ENCODE assay signal across 22 cellular contexts in genomic region chr5:133402781-133403180, GRCh38.
"Had no signal": no experiment of that assay in that cellular context is flagged by ENCODE, and none has a peak within 500 bp of the region (broad histone marks: within the 10 kb centered on the region; RNA-seq: fewer than 3 reads in every experiment).

No MANE protein-coding gene starts in this region.

- H3K36me3 ChIP-seq: spleen, tibial artery, upper lobe of left lung, uterus had no signal

- H3K27me3 Mint-ChIP-seq: stimulated activated memory B cell treated with anti-CD40 and anti-IgM and Interleukin-4, amounts not matched to agents 10 μg/mL and 1 μg/mL and 100 μg/mL, for 72 hours had no signal

- ATAC-seq: psoas muscle; sciatic nerve; stimulated activated memory B cell treated with anti-CD40 and anti-IgM and Interleukin-4, amounts not matched to agents 10 μg/mL and 1 μg/mL and 100 μg/mL, for 72 hours had no signal

- H3K27ac ChIP-seq: dorsolateral prefrontal cortex, parathyroid adenoma, psoas muscle, spleen, tibial artery, upper lobe of left lung, uterus had no signal

- H3K9ac ChIP-seq: parathyroid adenoma had no signal

- H3K4me3 ChIP-seq: dorsolateral prefrontal cortex, psoas muscle, spleen, tibial artery, upper lobe of left lung, uterus had no signal

- H3K9me3 Mint-ChIP-seq: mesothelial cell of epicardium; nephron progenitor cell; stimulated activated memory B cell treated with anti-CD40 and anti-IgM and Interleukin-4, amounts not matched to agents 10 μg/mL and 1 μg/mL and 100 μg/mL, for 72 hours; stimulated activated naive CD8-positive, alpha-beta T cell treated with anti-CD3 and anti-CD28 coated beads, Interleukin-15, Interleukin-2, amounts not matched to agents 100 ng/mL and 50 ng/mL, for 24 hours had no signal

- H3K9me3 ChIP-seq: psoas muscle, spleen, tibial artery, upper lobe of left lung, uterus had no signal

- DNase-seq: caudate nucleus; cortex of kidney; effector memory CD4-positive, alpha-beta T cell; foreskin melanocyte; hippocampal formation; nephron progenitor cell; occipital lobe; psoas muscle; retina; spleen; stimulated activated CD4-positive, alpha-beta T cell treated with anti-CD3 and anti-CD28 coated beads, Interleukin-15, amount 100 ng/mL, for 24 hours; stimulated activated CD4-positive, alpha-beta T cell treated with anti-CD3 and anti-CD28 coated beads, Interleukin-1b, Interleukin-23, amount 100 ng/mL, for 48 hours; stimulated activated CD4-positive, alpha-beta T cell treated with anti-CD3 and anti-CD28 coated beads, Interleukin-4, amount 100 ng/mL, for 24 hours; tibial artery; upper lobe of left lung; uterus had no signal

- H3K27ac Mint-ChIP-seq: mesothelial cell of epicardium; nephron progenitor cell; stimulated activated memory B cell treated with anti-CD40 and anti-IgM and Interleukin-4, amounts not matched to agents 10 μg/mL and 1 μg/mL and 100 μg/mL, for 72 hours; stimulated activated naive CD8-positive, alpha-beta T cell treated with anti-CD3 and anti-CD28 coated beads, Interleukin-15, Interleukin-2, amounts not matched to agents 100 ng/mL and 50 ng/mL, for 24 hours had no signal

- H3K4me3 Mint-ChIP-seq: mesothelial cell of epicardium; nephron progenitor cell; stimulated activated memory B cell treated with anti-CD40 and anti-IgM and Interleukin-4, amounts not matched to agents 10 μg/mL and 1 μg/mL and 100 μg/mL, for 72 hours; stimulated activated naive CD8-positive, alpha-beta T cell treated with anti-CD3 and anti-CD28 coated beads, Interleukin-15, Interleukin-2, amounts not matched to agents 100 ng/mL and 50 ng/mL, for 24 hours had no signal

- H3K27me3 ChIP-seq: dorsolateral prefrontal cortex, spleen, upper lobe of left lung, uterus had no signal

- H2AFZ ChIP-seq: parathyroid adenoma had no signal

- H3K4me1 ChIP-seq: parathyroid adenoma, psoas muscle, tibial artery, upper lobe of left lung, uterus had no signal

- H3K36me3 Mint-ChIP-seq: mesothelial cell of epicardium; stimulated activated memory B cell treated with anti-CD40 and anti-IgM and Interleukin-4, amounts not matched to agents 10 μg/mL and 1 μg/mL and 100 μg/mL, for 72 hours had no signal
